8 cellular contexts compared by ENCODE assay signal in genomic region chr19:14221345-14221744, GRCh38. TPM values are rescaled to one million over a fixed set of nuclear protein-coding genes. Genes with fewer than 3 reads are reported as not detected.
DNase-seq lines count a peak whose midpoint lies in the region; ATAC-seq and TF ChIP-seq lines count a peak whose summit lies in the region.
"Not testable (repeated sequence)": the region's sequence is repeated elsewhere in the genome, so short reads cannot be mapped to it uniquely, and the experiment has no call there.

No MANE protein-coding gene starts in this region.

- H3K9me3 Mint-ChIP-seq in memory B cell = not testable (repeated sequence)

- H3K36me3 Mint-ChIP-seq in memory B cell = not testable (repeated sequence)

- ATAC-seq in activated CD4-positive, CD25-positive, alpha-beta regulatory T cell treated with anti-CD3 and anti-CD28 coated beads, Interleukin-2, amount 50 U/mL, for 24 hours = peak; percentile 84
- peak; percentile 91 for ATAC-seq in memory B cell (ENCODE audit: low read depth)

- peak; percentile 65 for DNase-seq in NCI-H226
- DNase-seq in activated gamma-delta T cell treated with anti-CD3 and anti-CD28 coated beads, Interleukin-2, amount 50 U/mL, for 16 hours (ENCODE audit: low read depth) = peak; percentile 67
- DNase-seq in erythroblast (lab: John Stamatoyannopoulos, UW) = peak; percentile 57
- peak; percentile 71 to 72 for DNase-seq in memory B cell (ENCODE audit: low spot score in 2 of 2)
- DNase-seq in stimulated activated CD4-positive, alpha-beta T cell treated with anti-CD3 and anti-CD28 coated beads, Interleukin-1b, Interleukin-23, amount 100 ng/mL, for 48 hours = peak; percentile 77
- DNase-seq in ureter (ENCODE audit: low spot score) = peak; percentile 71

- peak overlapping the region; percentile 19 for H3K4me3 Mint-ChIP-seq in memory B cell

- H3K4me1 Mint-ChIP-seq in memory B cell = not testable (repeated sequence)

- TF ChIP-seq POLR2A in erythroblast (IDR thresholded peaks at IDR 0.05; ENCODE audit: low read length) = not testable (repeated sequence)

- H3K27ac Mint-ChIP-seq in memory B cell = not testable (repeated sequence)

- TF ChIP-seq CTCF in GM12874 (IDR thresholded peaks at IDR 0.05; ENCODE audit: insufficient read depth, low read depth, low read length) = peak; percentile 53

- peaks cover 11% of the 10 kb centered on the region for H3K27me3 Mint-ChIP-seq in memory B cell

RNA-seq across cellular contexts. Expression of gene ADGRL1, which starts 15.4 kb away (rescaled TPM):
- total RNA-seq in ureter = 27.9 TPM

Comparison
In these comparisons a context has a peak if more than half of its experiments do, and no peak if none do; other contexts are left out.
1. Peak in every context shown above with its lines: DNase-seq and ATAC-seq.